In genomic region chr19:3639479-3639878, GRCh38 we compare ENCODE assay signal across 27 cellular contexts. TPM values are rescaled to one million over a fixed set of nuclear protein-coding genes. Genes with fewer than 3 reads are reported as not detected.
A peak's percentile ranks its signal among the peaks of the same experiment; 100 is the strongest.
DNase-seq lines count a peak whose midpoint lies in the region; ATAC-seq, FAIRE-seq and TF ChIP-seq lines count a peak whose summit lies in the region.
"Had no signal": no experiment of that assay in that cellular context is flagged by ENCODE, and none has a peak within 500 bp of the region (broad histone marks: within the 10 kb centered on the region; RNA-seq: fewer than 3 reads in every experiment).

No MANE protein-coding gene starts in this region.

- POLR2A ChIA-PET in HepG2 (lab: Yijun Ruan, JAX): no interaction called here
- POLR2A ChIA-PET in HEK293 (lab: Yijun Ruan, JAX): no interaction called here

- H4K91ac ChIP-seq in neuronal stem cell (ENCODE audit: low read depth, low read length, poor library complexity): no peak overlapping the region

- no peak overlapping the region for H3K4ac ChIP-seq in neuronal stem cell (ENCODE audit: low read length)

- TF ChIP-seq RAD21 in HepG2 (CRISPR knock-in tag; IDR thresholded peaks at IDR 0.05): no peak

- no peak overlapping the region for H3K9ac ChIP-seq in HepG2 (ENCODE audit: insufficient read depth, low read depth, low read length)
- H3K9ac ChIP-seq in neuronal stem cell (ENCODE audit: low read depth, low read length, poor library complexity): no peak overlapping the region
- H3K9ac ChIP-seq in mammary epithelial cell (ENCODE audit: insufficient read depth, low read length): no peak overlapping the region
- H3K9ac ChIP-seq: BLaER1 treated with 17β-estradiol and CSF1 and Interleukin-3, amounts not matched to agents 10 nM and 100 nM had no signal

- H3K9me3 Mint-ChIP-seq in glutamatergic neuron (ENCODE audit: unreplicated experiment): peaks cover 8% of the 10 kb centered on the region
- H3K9me3 Mint-ChIP-seq: CD4-positive, alpha-beta T cell; CD8-positive, alpha-beta T cell had no signal

- H3K18ac ChIP-seq in neuronal stem cell (ENCODE audit: low read length): no peak overlapping the region

- 98% methylated on average over 13 of the region's 13 CpGs for WGBS in HepG2 (ENCODE audit: low lambda C conversion rate)
- WGBS in right lobe of liver (ENCODE audit: insufficient coverage, low coverage, low lambda C conversion rate, missing lambda C conversion rate): 94% methylated on average over 6 of the region's 13 CpGs
- WGBS in neuronal stem cell (ENCODE audit: extremely low coverage in 2 of 2, insufficient read length in 2 of 2, insufficient replicate concordance in 1 of 2), 2 donors: no CpG with 5 or more reads among the region's 13 CpGs
- 99% methylated on average over 10 of the region's 13 CpGs for WGBS in mammary epithelial cell (ENCODE audit: low coverage, missing lambda C conversion rate)

- no peak overlapping the region for H3K4me3 Mint-ChIP-seq in glutamatergic neuron (ENCODE audit: unreplicated experiment)
- H3K4me3 Mint-ChIP-seq: B cell; CD4-positive, alpha-beta T cell; CD8-positive, alpha-beta T cell had no signal

- H2AFZ ChIP-seq in HepG2 (ENCODE audit: low read length) (no peak overlapping the region), neuronal stem cell (ENCODE audit: low read length) (no peak overlapping the region), mammary epithelial cell (ENCODE audit: low read depth, low read length) (no peak overlapping the region)

- ATAC-seq in HepG2 (no peak), right lobe of liver (no peak)
- ATAC-seq: A549; CD8-positive, alpha-beta T cell; GM12878 had no signal

- no peaks in the 10 kb centered on the region for H3K79me2 ChIP-seq in HepG2 (ENCODE audit: insufficient read depth, low read length)
- H3K79me2 ChIP-seq in mammary epithelial cell (ENCODE audit: insufficient read depth, low read length): no peaks in the 10 kb centered on the region

- peaks cover 6% of the 10 kb centered on the region for H3K36me3 Mint-ChIP-seq in glutamatergic neuron (ENCODE audit: unreplicated experiment)

- peak overlapping the region; percentile 17 for H3K23ac ChIP-seq in neuronal stem cell (ENCODE audit: low read depth, low read length, poor library complexity)

- H3K27ac ChIP-seq in HepG2 (ENCODE audit: extremely low read length, insufficient read depth, low read length): no peak overlapping the region
- no peak overlapping the region for H3K27ac ChIP-seq in right lobe of liver
- no peak overlapping the region for H3K27ac ChIP-seq in HEK293 (ENCODE audit: extremely low read depth, low read depth, low read length)
- H3K27ac ChIP-seq in neuronal stem cell (replicated peaks; ENCODE audit: low read length): no peak overlapping the region
- H3K27ac ChIP-seq in mammary epithelial cell (ENCODE audit: insufficient read depth, low read depth, low read length): no peak overlapping the region
- H3K27ac ChIP-seq: 22Rv1; A549; BLaER1 treated with 17β-estradiol and CSF1 and Interleukin-3, amounts not matched to agents 10 nM and 100 nM; C4-2B had no signal

- no TSS peak for BruUV-seq in HepG2 (replicated peaks; lab: Mats Ljungman, UMichigan)
- no TSS peak for BruUV-seq in mammary epithelial cell (replicated peaks; lab: Mats Ljungman, UMichigan)

- H3K27me3 Mint-ChIP-seq in glutamatergic neuron (ENCODE audit: unreplicated experiment): peaks cover 5% of the 10 kb centered on the region
- H3K27me3 Mint-ChIP-seq: B cell; CD4-positive, alpha-beta T cell had no signal

- H3K36me3 ChIP-seq in HepG2 (replicated peaks in 1 of 2; ENCODE audit: control insufficient read depth in 1 of 2, insufficient read depth in 2 of 2, low read length in 2 of 2) (peaks cover 2 to 3% of the 10 kb centered on the region in 2 experiments; a peak in 2 of 5 replicates), right lobe of liver (peaks cover 0 to 4% (median 0%) of the 10 kb centered on the region in 4 donors), HEK293 (ENCODE audit: control insufficient read depth in 2 of 2, insufficient read depth in 1 of 2, low read length in 2 of 2) (peaks cover 0 to 30% of the 10 kb centered on the region in 2 experiments; a peak in 2 of 3 replicates), neuronal stem cell (replicated peaks in 1 of 2; ENCODE audit: control insufficient read depth in 2 of 2, insufficient read depth in 2 of 2, low read length in 2 of 2) (peaks cover 15 to 33% of the 10 kb centered on the region in 2 donors), mammary epithelial cell (ENCODE audit: insufficient read depth, low read length) (no peaks in the 10 kb centered on the region)

- H2BK5ac ChIP-seq in neuronal stem cell (ENCODE audit: low read length): no peak overlapping the region

- H2BK15ac ChIP-seq in neuronal stem cell (ENCODE audit: low read length): no peak overlapping the region

- H2AK5ac ChIP-seq in neuronal stem cell (ENCODE audit: low read depth, low read length): no peak overlapping the region

- intact Hi-C loops in HepG2 (cut with micrococcal nuclease; ENCODE audit: unreplicated experiment) (no loop called here), right lobe of liver (cut with DNase I) (no loop called here), mammary epithelial cell (cut with micrococcal nuclease) (no loop called here)

- peaks cover 2% of the 10 kb centered on the region for H3K79me1 ChIP-seq in neuronal stem cell (ENCODE audit: low read depth, low read length)

- H3K27me3 ChIP-seq in HepG2 (ENCODE audit: control insufficient read depth in 1 of 2, insufficient read depth in 2 of 2, low read length in 2 of 2) (no peaks in the 10 kb centered on the region), right lobe of liver (no peaks in the 10 kb centered on the region), neuronal stem cell (ENCODE audit: control insufficient read depth in 3 of 3, insufficient read depth in 3 of 3, low read depth in 1 of 3, low read length in 3 of 3) (no peaks in the 10 kb centered on the region), mammary epithelial cell (ENCODE audit: insufficient read depth, low read length) (no peaks in the 10 kb centered on the region)
- H3K27me3 ChIP-seq: BLaER1 treated with 17β-estradiol and CSF1 and Interleukin-3, amounts not matched to agents 10 nM and 100 nM had no signal

- H3K4me3 ChIP-seq in HepG2 (replicated peaks in 1 of 3; ENCODE audit: insufficient read depth in 1 of 3, low read depth in 2 of 3, low read length in 3 of 3): no peak overlapping the region
- no peak overlapping the region for H3K4me3 ChIP-seq in right lobe of liver
- H3K4me3 ChIP-seq in HEK293 (ENCODE audit: low read depth, low read length): no peak overlapping the region
- no peak overlapping the region for H3K4me3 ChIP-seq in neuronal stem cell (ENCODE audit: low read length in 2 of 2)
- H3K4me3 ChIP-seq in mammary epithelial cell (replicated peaks in 1 of 3; ENCODE audit: insufficient read depth in 1 of 3, low read depth in 2 of 3, low read length in 3 of 3): no peak overlapping the region
- H3K4me3 ChIP-seq: A549; BLaER1 treated with 17β-estradiol and CSF1 and Interleukin-3, amounts not matched to agents 10 nM and 100 nM; GM12878 had no signal

- dilution Hi-C loops in mammary epithelial cell (cut with HindIII; ENCODE audit: low sequenced_read_pairs): no loop called here

- H2BK120ac ChIP-seq in neuronal stem cell (ENCODE audit: low read depth, low read length): no peak overlapping the region

- no peak overlapping the region for H4K8ac ChIP-seq in neuronal stem cell (ENCODE audit: low read depth, low read length)

- no peaks in the 10 kb centered on the region for H3K4me1 Mint-ChIP-seq in glutamatergic neuron (ENCODE audit: low read depth, unreplicated experiment)
- H3K4me1 Mint-ChIP-seq: B cell had no signal

- no peak overlapping the region for H2BK12ac ChIP-seq in neuronal stem cell (ENCODE audit: low read length)

- H3K4me1 ChIP-seq in HepG2 (ENCODE audit: insufficient read depth, low read length) (no peaks in the 10 kb centered on the region), right lobe of liver (peaks cover 0 to 4% (median 2%) of the 10 kb centered on the region in 4 donors), HEK293 (ENCODE audit: control insufficient read depth, insufficient read depth, low read length) (no peaks in the 10 kb centered on the region), neuronal stem cell (ENCODE audit: control insufficient read depth in 2 of 2, insufficient read depth in 1 of 2, low read depth in 1 of 2, low read length in 2 of 2) (no peaks in the 10 kb centered on the region), mammary epithelial cell (ENCODE audit: insufficient read depth, low read length) (no peaks in the 10 kb centered on the region)
- H3K4me1 ChIP-seq: A549 had no signal

- H3K4me2 ChIP-seq in HepG2 (ENCODE audit: low read depth, low read length) (no peak overlapping the region), neuronal stem cell (ENCODE audit: insufficient read depth, low read length, poor library complexity, severe bottlenecking) (no peak overlapping the region), mammary epithelial cell (ENCODE audit: insufficient read depth, low read depth, low read length) (no peak overlapping the region)
- H3K4me2 ChIP-seq: A549; BLaER1 treated with 17β-estradiol and CSF1 and Interleukin-3, amounts not matched to agents 10 nM and 100 nM had no signal

- no peaks in the 10 kb centered on the region for H4K20me1 ChIP-seq in HepG2 (ENCODE audit: insufficient read depth, low read length)
- H4K20me1 ChIP-seq in mammary epithelial cell (ENCODE audit: insufficient read depth, low read length): no peaks in the 10 kb centered on the region

- CTCF ChIA-PET in HepG2 (lab: Yijun Ruan, JAX; ENCODE audit: low intra/inter-chr PET ratio, low total read pairs): no interaction called here
- CTCF ChIA-PET in HEK293 (lab: Yijun Ruan, JAX): interaction anchor here (0.6 kb wide), 1 partner anchor 227 kb away, joined by 7 read pairs; no protein-coding TSS in a partner anchor
- CTCF ChIA-PET in mammary epithelial cell (lab: Charles Lee; ENCODE audit: low non-redundant PET): no interaction called here

- H3K27ac Mint-ChIP-seq in glutamatergic neuron (ENCODE audit: unreplicated experiment): peak overlapping the region; percentile 43
- H3K27ac Mint-ChIP-seq: B cell; CD4-positive, alpha-beta T cell; CD8-positive, alpha-beta T cell had no signal

- in situ Hi-C loops in HepG2 (cut with HindIII; ENCODE audit: extremely low pct_ligation_motif_present, low pct_unique_long_range_greater_than_20kb): no loop called here
- in situ Hi-C loops in mammary epithelial cell (cut with MboI; ENCODE audit: low sequenced_read_pairs in 2 of 2): no loop called here

- TF ChIP-seq CTCF in HepG2 (CRISPR knock-in tag; IDR thresholded peaks at IDR 0.05): no peak
- no peak for TF ChIP-seq CTCF in right lobe of liver (IDR thresholded peaks at IDR 0.05)
- no peak for TF ChIP-seq CTCF in HEK293 (tag by site-specific recombination; IDR thresholded peaks at IDR 0.05)
- TF ChIP-seq CTCF in glutamatergic neuron (IDR thresholded peaks at IDR 0.05; ENCODE audit: partially characterized antibody, unreplicated experiment): no peak
- TF ChIP-seq CTCF in mammary epithelial cell (conservative IDR thresholded peaks at IDR 0.05 in 1 of 2, IDR thresholded peaks at IDR 0.05 in 1 of 2; ENCODE audit: extremely low read depth in 1 of 2, insufficient read depth in 1 of 2, low read depth in 1 of 2, low read length in 2 of 2): no peak

- DNase-seq in HepG2 (ENCODE audit: low spot score) (no peak), right lobe of liver (no peak), glutamatergic neuron (no peak), neuronal stem cell (ENCODE audit: low spot score) (no peak), mammary epithelial cell (no peak), GM12891 (ENCODE audit: insufficient read length, low spot score) (no peak)
- DNase-seq: AML-193; CD4-positive, alpha-beta T cell; CD8-positive, alpha-beta T cell; DMS 273 treated with DMSO at 0.1 percent for 48 hours; DMS153; DMS53; DMS79; DND-41; EL; GDM1 had no signal

- TF ChIP-seq EP300 in HepG2 (IDR thresholded peaks at IDR 0.05; ENCODE audit: low read depth in 2 of 2, low read length in 2 of 2) (no peak), HepG2 (CRISPR knock-in tag; IDR thresholded peaks at IDR 0.05; ENCODE audit: borderline replicate concordance) (no peak)

- no peak for TF ChIP-seq POLR2A in HepG2 (IDR thresholded peaks at IDR 0.05; ENCODE audit: insufficient read depth in 1 of 2, low read depth in 2 of 2, low read length in 2 of 2)
- TF ChIP-seq POLR2A in right lobe of liver (IDR thresholded peaks at IDR 0.05): no peak
- no peak for TF ChIP-seq POLR2A in GM12891 (IDR thresholded peaks at IDR 0.05; ENCODE audit: low read depth, low read length)

- no peak overlapping the region for H3K14ac ChIP-seq in neuronal stem cell (ENCODE audit: low read length)

- FAIRE-seq in HepG2 (lab: Jason Lieb, UNC): no peak
- no peak for FAIRE-seq in GM12891 (lab: Jason Lieb, UNC)
- FAIRE-seq: A549, GM12878, GM19239 had no signal

- H3K9me3 ChIP-seq in HepG2 (ENCODE audit: low read length): no peaks in the 10 kb centered on the region
- H3K9me3 ChIP-seq in right lobe of liver: no peaks in the 10 kb centered on the region
- no peaks in the 10 kb centered on the region for H3K9me3 ChIP-seq in HEK293 (ENCODE audit: control insufficient read depth, insufficient read depth, low read depth, low read length)
- no peaks in the 10 kb centered on the region for H3K9me3 ChIP-seq in neuronal stem cell (replicated peaks in 1 of 2; ENCODE audit: control insufficient read depth in 2 of 2, insufficient read depth in 1 of 2, low read depth in 1 of 2, low read length in 2 of 2)
- H3K9me3 ChIP-seq in mammary epithelial cell (replicated peaks; ENCODE audit: insufficient read depth, low read length): no peaks in the 10 kb centered on the region
- H3K9me3 ChIP-seq: A549; BLaER1 treated with 17β-estradiol and CSF1 and Interleukin-3, amounts not matched to agents 10 nM and 100 nM had no signal

RNA-seq across cellular contexts. Expression of gene CACTIN, which starts 12.9 kb away (rescaled TPM):
- total RNA-seq in HepG2 (2016; rRNA removed; fragmentation: Illumina TruSeq; extraction: Trizol) (11.1 and 16.6 TPM in 2 replicates), right lobe of liver (10 to 100 TPM in 4 of 6 experiments, 1 to 10 TPM in 2; 8.4 to 14.9 (median 10.3) TPM), glutamatergic neuron (ENCODE audit: unreplicated experiment) (29.7 TPM), mammary epithelial cell (10 to 100 TPM; 16.0 to 26.5 TPM)
- total RNA-seq in HepG2 (2016; cell fraction: cytosol; rRNA removed; fragmentation: Illumina TruSeq; extraction: Trizol; ENCODE audit: low read depth): 2.8 and 3.1 TPM in 2 replicates
- 11.2 and 17.9 TPM in 2 replicates for total RNA-seq in HepG2 (2016; cell fraction: insoluble cytoplasmic fraction; rRNA removed; fragmentation: Illumina TruSeq; extraction: Trizol)
- 4.7 and 5.6 TPM in 2 replicates for total RNA-seq in HepG2 (2016; cell fraction: membrane; rRNA removed; fragmentation: Illumina TruSeq; extraction: Trizol)
- 9.0 and 11.6 TPM in 2 replicates for total RNA-seq in HepG2 (2016; cell fraction: nucleus; rRNA removed; fragmentation: Illumina TruSeq; extraction: Trizol)
- polyA plus RNA-seq in HepG2 (2011; rRNA removed) (10.0 and 11.5 TPM in 2 replicates), mammary epithelial cell (14.4 TPM)
- polyA plus RNA-seq in HepG2 (2011; cell fraction: cytosol; rRNA removed): 6.6 and 11.2 TPM in 2 replicates
- 31.8 and 41.5 TPM in 2 replicates for polyA plus RNA-seq in HepG2 (2011; cell fraction: nucleus; rRNA removed)
- 5.7 and 5.8 TPM in 2 replicates for polyA plus RNA-seq in HepG2 (2012)
- polyA plus RNA-seq in HepG2 (2016; cell fraction: cytosol; fragmentation: Illumina TruSeq; extraction: Trizol; ENCODE audit: low read depth): 1.7 and 1.8 TPM in 2 replicates
- polyA plus RNA-seq in HepG2 (2016; cell fraction: insoluble cytoplasmic fraction; fragmentation: Illumina TruSeq; extraction: Trizol; ENCODE audit: low read depth): 10.2 and 13.0 TPM in 2 replicates
- polyA plus RNA-seq in HepG2 (2016; cell fraction: membrane; fragmentation: Illumina TruSeq; extraction: Trizol; ENCODE audit: low read depth): 3.7 and 4.0 TPM in 2 replicates
- 28.6 and 30.2 TPM in 2 replicates for polyA plus RNA-seq in HepG2 (2016; cell fraction: nucleus; fragmentation: Illumina TruSeq; extraction: Trizol; ENCODE audit: insufficient read depth, low read depth)
- 9.7 and 19.5 TPM in 2 replicates for polyA minus RNA-seq in HepG2 (2011; rRNA and poly(A)+ RNA removed; ENCODE audit: low replicate concordance)
- polyA minus RNA-seq in HepG2 (2011; cell fraction: cytosol; rRNA and poly(A)+ RNA removed): 5.0 and 5.2 TPM in 2 replicates
- polyA minus RNA-seq in HepG2 (2011; cell fraction: nucleus; rRNA and poly(A)+ RNA removed): 5.3 and 5.7 TPM in 2 replicates
- 23.9 TPM for polyA plus RNA-seq in neuronal stem cell (2013, experiment 1 of 2)
- polyA plus RNA-seq in neuronal stem cell (2013, experiment 2 of 2): 25.3 TPM
- 11.2 TPM for polyA minus RNA-seq in mammary epithelial cell
- 14.1 TPM for polyA plus RNA-seq in GM12891 (2012; ENCODE audit: low read depth, missing spikeins)

RNA-seq across cellular contexts. Expression of gene TBXA2R, which starts 32.8 kb away (rescaled TPM):
- total RNA-seq in HepG2 (2016; rRNA removed; fragmentation: Illumina TruSeq; extraction: Trizol): not detected in 2 replicates
- not detected in 2 replicates for total RNA-seq in HepG2 (2016; cell fraction: cytosol; rRNA removed; fragmentation: Illumina TruSeq; extraction: Trizol; ENCODE audit: low read depth)
- not detected in 2 replicates for total RNA-seq in HepG2 (2016; cell fraction: insoluble cytoplasmic fraction; rRNA removed; fragmentation: Illumina TruSeq; extraction: Trizol)
- not detected in 2 replicates for total RNA-seq in HepG2 (2016; cell fraction: membrane; rRNA removed; fragmentation: Illumina TruSeq; extraction: Trizol)
- not detected in 2 replicates for total RNA-seq in HepG2 (2016; cell fraction: nucleus; rRNA removed; fragmentation: Illumina TruSeq; extraction: Trizol)
- 0.05 and 0.09 TPM in 2 replicates for polyA plus RNA-seq in HepG2 (2011; rRNA removed)
- polyA plus RNA-seq in HepG2 (2011; cell fraction: cytosol; rRNA removed): 0.04 TPM in 2 replicates
- polyA plus RNA-seq in HepG2 (2011; cell fraction: nucleus; rRNA removed): 0.11 TPM in 1 of 2 replicates, not detected in the other
- polyA plus RNA-seq in HepG2 (2012): not detected in 2 replicates
- polyA plus RNA-seq in HepG2 (2016; cell fraction: cytosol; fragmentation: Illumina TruSeq; extraction: Trizol; ENCODE audit: low read depth): not detected in 2 replicates
- polyA plus RNA-seq in HepG2 (2016; cell fraction: insoluble cytoplasmic fraction; fragmentation: Illumina TruSeq; extraction: Trizol; ENCODE audit: low read depth): not detected in 2 replicates
- not detected in 2 replicates for polyA plus RNA-seq in HepG2 (2016; cell fraction: membrane; fragmentation: Illumina TruSeq; extraction: Trizol; ENCODE audit: low read depth)
- polyA plus RNA-seq in HepG2 (2016; cell fraction: nucleus; fragmentation: Illumina TruSeq; extraction: Trizol; ENCODE audit: insufficient read depth, low read depth): not detected in 2 replicates
- 0.20 and 1.3 TPM in 2 replicates for polyA minus RNA-seq in HepG2 (2011; rRNA and poly(A)+ RNA removed; ENCODE audit: low replicate concordance)
- not detected in 2 replicates for polyA minus RNA-seq in HepG2 (2011; cell fraction: cytosol; rRNA and poly(A)+ RNA removed)
- not detected in 2 replicates for polyA minus RNA-seq in HepG2 (2011; cell fraction: nucleus; rRNA and poly(A)+ RNA removed)
- 10 to 100 TPM in 1 of 6 experiments, 1 to 10 TPM in 5; 2.8 to 10.4 (median 4.7) TPM for total RNA-seq in right lobe of liver
- total RNA-seq in glutamatergic neuron (ENCODE audit: unreplicated experiment): not detected
- 0.11 TPM for polyA plus RNA-seq in neuronal stem cell (2013, experiment 1 of 2)
- polyA plus RNA-seq in neuronal stem cell (2013, experiment 2 of 2): 0.12 TPM
- total RNA-seq in mammary epithelial cell: under 1 TPM in 1 of 2 donors, not detected in 1; 0.17 TPM
- polyA plus RNA-seq in mammary epithelial cell: 0.07 TPM
- not detected for polyA minus RNA-seq in mammary epithelial cell
- 0.09 TPM for polyA plus RNA-seq in GM12891 (2012; ENCODE audit: low read depth, missing spikeins)
- total RNA-seq: Daoy, GM12878 had no signal

RNA-seq across cellular contexts. Expression of gene GIPC3, which starts 54.2 kb away (rescaled TPM):
- total RNA-seq in HepG2 (2016; rRNA removed; fragmentation: Illumina TruSeq; extraction: Trizol) (not detected in 2 replicates), right lobe of liver (1 to 10 TPM in 2 of 6 experiments, under 1 TPM in 4; 0.51 to 1.6 (median 0.80) TPM), glutamatergic neuron (ENCODE audit: unreplicated experiment) (0.20 TPM), mammary epithelial cell (not detected)
- not detected in 2 replicates for total RNA-seq in HepG2 (2016; cell fraction: cytosol; rRNA removed; fragmentation: Illumina TruSeq; extraction: Trizol; ENCODE audit: low read depth)
- not detected in 2 replicates for total RNA-seq in HepG2 (2016; cell fraction: insoluble cytoplasmic fraction; rRNA removed; fragmentation: Illumina TruSeq; extraction: Trizol)
- not detected in 2 replicates for total RNA-seq in HepG2 (2016; cell fraction: membrane; rRNA removed; fragmentation: Illumina TruSeq; extraction: Trizol)
- total RNA-seq in HepG2 (2016; cell fraction: nucleus; rRNA removed; fragmentation: Illumina TruSeq; extraction: Trizol): not detected in 2 replicates
- polyA plus RNA-seq in HepG2 (2011; rRNA removed) (0.05 and 0.08 TPM in 2 replicates), mammary epithelial cell (0.01 TPM)
- 0.01 and 0.03 TPM in 2 replicates for polyA plus RNA-seq in HepG2 (2011; cell fraction: cytosol; rRNA removed)
- 0.14 and 0.17 TPM in 2 replicates for polyA plus RNA-seq in HepG2 (2011; cell fraction: nucleus; rRNA removed)
- polyA plus RNA-seq in HepG2 (2012): 0.04 TPM in 1 of 2 replicates, not detected in the other
- polyA plus RNA-seq in HepG2 (2016; cell fraction: cytosol; fragmentation: Illumina TruSeq; extraction: Trizol; ENCODE audit: low read depth): not detected in 2 replicates
- polyA plus RNA-seq in HepG2 (2016; cell fraction: insoluble cytoplasmic fraction; fragmentation: Illumina TruSeq; extraction: Trizol; ENCODE audit: low read depth): not detected in 2 replicates
- not detected in 2 replicates for polyA plus RNA-seq in HepG2 (2016; cell fraction: membrane; fragmentation: Illumina TruSeq; extraction: Trizol; ENCODE audit: low read depth)
- not detected in 2 replicates for polyA plus RNA-seq in HepG2 (2016; cell fraction: nucleus; fragmentation: Illumina TruSeq; extraction: Trizol; ENCODE audit: insufficient read depth, low read depth)
- polyA minus RNA-seq in HepG2 (2011; rRNA and poly(A)+ RNA removed; ENCODE audit: low replicate concordance): 0.02 and 5.9 TPM in 2 replicates
- polyA minus RNA-seq in HepG2 (2011; cell fraction: cytosol; rRNA and poly(A)+ RNA removed): not detected in 2 replicates
- not detected in 2 replicates for polyA minus RNA-seq in HepG2 (2011; cell fraction: nucleus; rRNA and poly(A)+ RNA removed)
- 0.46 TPM for polyA plus RNA-seq in neuronal stem cell (2013, experiment 1 of 2)
- polyA plus RNA-seq in neuronal stem cell (2013, experiment 2 of 2): 0.47 TPM
- polyA minus RNA-seq in mammary epithelial cell: not detected
- polyA plus RNA-seq in GM12891 (2012; ENCODE audit: low read depth, missing spikeins): 0.06 TPM
- total RNA-seq: A172, Daoy, G401, GM12878 had no signal
- polyA plus RNA-seq: GM12878 had no signal

Comparison
In these comparisons a context has a peak if more than half of its experiments do, and no peak if none do; other contexts are left out.
1. Of the 63 proteins assayed by ChIP-seq in both HepG2 and HEK293: peak only in HepG2: none; only in HEK293: none; in both: ZNF121; in neither: 62.